ENCODE assay signal across 10 cellular contexts in the genomic region with DNA sequence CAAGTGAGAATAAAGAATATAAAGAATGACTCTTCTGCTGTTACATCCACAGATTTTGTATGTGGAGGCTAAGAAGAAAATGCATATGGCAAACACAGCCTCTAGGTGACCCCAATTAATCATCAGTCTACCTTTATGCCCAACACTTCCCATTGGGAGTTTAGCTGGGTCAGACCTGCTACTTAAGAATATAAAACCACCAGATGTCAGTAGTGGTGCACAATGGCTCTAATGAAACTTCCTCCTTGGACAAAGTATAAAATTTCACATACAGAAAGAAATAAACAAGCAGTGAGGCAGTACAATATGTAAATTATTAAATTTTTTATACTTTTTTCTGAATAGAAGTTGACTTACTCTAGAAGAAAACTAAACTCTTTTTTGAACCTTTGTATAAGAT.
DNase-seq lines count a peak whose midpoint lies in the region; ATAC-seq and TF ChIP-seq lines count a peak whose summit lies in the region.
"Had no signal": no experiment of that assay in that cellular context is flagged by ENCODE, and none has a peak within 500 bp of the region (broad histone marks: within the 10 kb centered on the region; RNA-seq: fewer than 3 reads in every experiment).

No MANE protein-coding gene starts in this region.

- H3K36me3 ChIP-seq in WERI-Rb-1 = no peaks in the 10 kb centered on the region
- H3K36me3 ChIP-seq in kidney epithelial cell (ENCODE audit: control insufficient read depth, insufficient read depth, low read length) = no peaks in the 10 kb centered on the region
- no peaks in the 10 kb centered on the region for H3K36me3 ChIP-seq in aorta (ENCODE audit: control insufficient read depth in 1 of 2, insufficient read depth in 2 of 2, low read length in 1 of 2)
- no peaks in the 10 kb centered on the region for H3K36me3 ChIP-seq in Peyer's patch
- H3K36me3 ChIP-seq in stomach = no peaks in the 10 kb centered on the region
- H3K36me3 ChIP-seq: ovary had no signal

- no peak for TF ChIP-seq EP300 in stomach (IDR thresholded peaks at IDR 0.05)

- H3K27me3 ChIP-seq in WERI-Rb-1 (ENCODE audit: insufficient read depth, low read depth, severe bottlenecking) (no peaks in the 10 kb centered on the region), kidney epithelial cell (ENCODE audit: control insufficient read depth, insufficient read depth, low read length) (no peaks in the 10 kb centered on the region), aorta (ENCODE audit: control insufficient read depth in 1 of 2, insufficient read depth in 2 of 2, low read length in 1 of 2) (no peaks in the 10 kb centered on the region), Peyer's patch (no peaks in the 10 kb centered on the region), stomach (no peaks in the 10 kb centered on the region)
- H3K27me3 ChIP-seq: ovary had no signal

- TF ChIP-seq CTCF in WERI-Rb-1 (IDR thresholded peaks at IDR 0.05; ENCODE audit: low read depth, low read length) = peak; percentile 41; the same call in 1 of the 2 replicates
- TF ChIP-seq CTCF in kidney epithelial cell (IDR thresholded peaks at IDR 0.05; ENCODE audit: insufficient read depth, low read length, poor library complexity, severe bottlenecking) = peak; percentile 57
- TF ChIP-seq CTCF in Peyer's patch (IDR thresholded peaks at IDR 0.05) = peak in 1 of 6 experiments; percentile 15
- no peak for TF ChIP-seq CTCF in stomach (IDR thresholded peaks at IDR 0.05)

- H3K9me3 ChIP-seq in WERI-Rb-1 (ENCODE audit: severe bottlenecking) (no peaks in the 10 kb centered on the region), aorta (ENCODE audit: control insufficient read depth, low read length) (no peaks in the 10 kb centered on the region), Peyer's patch (no peaks in the 10 kb centered on the region), stomach (no peaks in the 10 kb centered on the region)

- ATAC-seq in Right ventricle myocardium superior (ENCODE audit: poor library complexity) = peak; percentile 77
- peak; percentile 59 for ATAC-seq in aorta (ENCODE audit: low FRiP score)
- no peak for ATAC-seq in GM18505 (IDR thresholded peaks at IDR 0.05; ENCODE audit: unreplicated experiment)

- TF ChIP-seq POLR2A in Peyer's patch (IDR thresholded peaks at IDR 0.05) (no peak), stomach (IDR thresholded peaks at IDR 0.05) (no peak), GM18505 (IDR thresholded peaks at IDR 0.05; ENCODE audit: borderline replicate concordance, extremely low read depth, insufficient read depth, insufficient read length) (no peak)

- H3K4me1 ChIP-seq in aorta (ENCODE audit: control insufficient read depth in 1 of 2, insufficient read depth in 2 of 2, low read length in 2 of 2) (no peaks in the 10 kb centered on the region), Peyer's patch (no peaks in the 10 kb centered on the region), stomach (no peaks in the 10 kb centered on the region)

- intact Hi-C loops in Right ventricle myocardium superior (cut with DNase I) (loop anchor here (2.0 to 10.0 kb wide), 2 partner anchors 459 to 535 kb away; partner anchors contain the start of gene BRINP1), cardiac septum (cut with DNase I) (loop anchor here (2.0 kb wide), 2 partner anchors 461 to 539 kb away; partner anchors contain the start of gene BRINP1), aorta (cut with DNase I) (loop anchor here (2.0 to 5.0 kb wide), 3 partner anchors 307 to 459 kb away; no protein-coding TSS in a partner anchor), stomach (cut with DNase I; ENCODE audit: low total_unique reads) (no loop called here)

- DNase-seq in Right ventricle myocardium superior (no peak), cardiac septum (ENCODE audit: low spot score) (no peak), WERI-Rb-1 (no peak), kidney epithelial cell (ENCODE audit: low read depth) (peak; percentile 10), aorta (no peak), Peyer's patch (no peak), stomach (no peak)
- DNase-seq: activated naive CD4-positive, alpha-beta T cell treated with anti-CD3 and anti-CD28 coated beads, Interleukin-2, amount 50 U/mL, for 16 hours; ovary had no signal

- H3K4me3 ChIP-seq in WERI-Rb-1 (ENCODE audit: low read depth, low read length) = no peak overlapping the region
- no peak overlapping the region for H3K4me3 ChIP-seq in kidney epithelial cell (ENCODE audit: low read depth, low read length)
- H3K4me3 ChIP-seq in aorta (ENCODE audit: low read length in 2 of 2) = no peak overlapping the region
- H3K4me3 ChIP-seq in Peyer's patch = no peak overlapping the region
- no peak overlapping the region for H3K4me3 ChIP-seq in stomach
- H3K4me3 ChIP-seq: ovary had no signal

- no peak overlapping the region for H3K27ac ChIP-seq in WERI-Rb-1
- no peak overlapping the region for H3K27ac ChIP-seq in aorta (ENCODE audit: low read depth in 1 of 2, low read length in 2 of 2)
- no peak overlapping the region for H3K27ac ChIP-seq in Peyer's patch
- H3K27ac ChIP-seq in stomach = no peak overlapping the region
- H3K27ac ChIP-seq: ovary had no signal

Comparison
In these comparisons a context has a peak if more than half of its experiments do, and no peak if none do; other contexts are left out.
1. CTCF ChIP-seq: peak in WERI-Rb-1 (single experiment) and kidney epithelial cell (single experiment); none in stomach (0 of 7).